In genomic region chr1:41679531-41679930, GRCh38 we compare ENCODE assay signal across 21 cellular contexts.
DNase-seq lines count a peak whose midpoint lies in the region; ATAC-seq and TF ChIP-seq lines count a peak whose summit lies in the region.
"Had no signal": no experiment of that assay in that cellular context is flagged by ENCODE, and none has a peak within 500 bp of the region (broad histone marks: within the 10 kb centered on the region; RNA-seq: fewer than 3 reads in every experiment).

No MANE protein-coding gene starts in this region.

- no peaks in the 10 kb centered on the region for H3K9me3 Mint-ChIP-seq in T-helper 2 cell treated with Interferon-gamma antibody and Interleukin-4, amounts not matched to agents 5 μg/mL and 100 μg/mL, for 36 hours
- H3K9me3 Mint-ChIP-seq: activated naive CD4-positive, alpha-beta T cell treated with anti-CD3 and anti-CD28 coated beads, Interleukin-2, amount 50 U/mL, for 72 hours; activated T-cell treated with anti-CD3 and anti-CD28 coated beads, Interleukin-2, amount 50 U/mL, for 72 hours; memory B cell had no signal

- H3K9me3 ChIP-seq in Loucy (ENCODE audit: insufficient read depth, low read depth, low read length): no peaks in the 10 kb centered on the region
- H3K9me3 ChIP-seq: thyroid gland had no signal

- TF ChIP-seq POLR2A in GM18505 (IDR thresholded peaks at IDR 0.05; ENCODE audit: borderline replicate concordance, extremely low read depth, insufficient read depth, insufficient read length): no peak

- no peaks in the 10 kb centered on the region for H3K79me2 ChIP-seq in Loucy (ENCODE audit: insufficient read depth, low read length)

- peaks cover 90% of the 10 kb centered on the region for H3K4me1 Mint-ChIP-seq in T-helper 2 cell treated with Interferon-gamma antibody and Interleukin-4, amounts not matched to agents 5 μg/mL and 100 μg/mL, for 36 hours (ENCODE audit: low read depth)

- no peaks in the 10 kb centered on the region for H3K36me3 ChIP-seq in Loucy (ENCODE audit: insufficient read depth, low read length)
- H3K36me3 ChIP-seq: thyroid gland had no signal

- no peaks in the 10 kb centered on the region for H3K9me2 ChIP-seq in Loucy (replicated peaks; ENCODE audit: low read depth, low read length)

- H3K27ac ChIP-seq in epithelial cell of prostate (no peak overlapping the region), skin epidermis (peak overlapping the region in 15 of 21 experiments; percentile 4 to 77 (median 33))
- H3K27ac ChIP-seq: thyroid gland had no signal

- H3K4me1 ChIP-seq in Loucy (ENCODE audit: insufficient read depth, low read length, poor library complexity, severe bottlenecking): peaks cover 55% of the 10 kb centered on the region

- peak overlapping the region; percentile 77 for H3K4me3 Mint-ChIP-seq in T-helper 2 cell treated with Interferon-gamma antibody and Interleukin-4, amounts not matched to agents 5 μg/mL and 100 μg/mL, for 36 hours
- H3K4me3 Mint-ChIP-seq: B cell, memory B cell had no signal

- no peak for TF ChIP-seq CTCF in Loucy (conservative IDR thresholded peaks at IDR 0.05; ENCODE audit: low read length)

- no peaks in the 10 kb centered on the region for H3K27me3 Mint-ChIP-seq in T-helper 2 cell treated with Interferon-gamma antibody and Interleukin-4, amounts not matched to agents 5 μg/mL and 100 μg/mL, for 36 hours (ENCODE audit: low read depth)
- H3K27me3 Mint-ChIP-seq: B cell, memory B cell had no signal

- H2AFZ ChIP-seq in Loucy (ENCODE audit: low read length): no peak overlapping the region

- H3F3A ChIP-seq in Loucy (ENCODE audit: low read depth): no peaks in the 10 kb centered on the region

- no peaks in the 10 kb centered on the region for H3K27me3 ChIP-seq in Loucy (ENCODE audit: insufficient read depth, low read length, poor library complexity, severe bottlenecking)
- H3K27me3 ChIP-seq: thyroid gland had no signal

- H4K20me1 ChIP-seq in Loucy (ENCODE audit: insufficient read depth, low read length, poor library complexity, severe bottlenecking): no peaks in the 10 kb centered on the region

- DNase-seq in T-helper 2 cell treated with Interferon-gamma antibody and Interleukin-4, amounts not matched to agents 5 μg/mL and 100 μg/mL, for 36 hours (ENCODE audit: low spot score): no peak
- DNase-seq in T-helper 2 cell: no peak
- peak; percentile 14 for DNase-seq in epithelial cell of prostate (ENCODE audit: low read depth, low spot score)
- DNase-seq: activated T-cell treated with anti-CD3 and anti-CD28 coated beads, Interleukin-2, amount 50 U/mL, for 72 hours; COR-L47; effector memory CD4-positive, alpha-beta T cell; left cardiac atrium; NCI-H1417; NCI-H510A; stimulated activated CD4-positive, alpha-beta T cell treated with anti-CD3 and anti-CD28 coated beads, Interleukin-2, amount 100 ng/mL, for 48 hours; stimulated activated naive CD8-positive, alpha-beta T cell treated with anti-CD3 and anti-CD28 coated beads, Interleukin-15, Interleukin-2, amounts not matched to agents 100 U/mL and 50 U/mL, for 24 hours; thyroid gland had no signal

- no peak overlapping the region for H3K4me2 ChIP-seq in Loucy (ENCODE audit: low read depth, low read length, poor library complexity, severe bottlenecking)

- H3K9ac ChIP-seq in Loucy (ENCODE audit: low read depth, low read length, poor library complexity, severe bottlenecking): peak overlapping the region; percentile 3

- no peak overlapping the region for H3K4me3 ChIP-seq in Loucy (ENCODE audit: low read length, poor library complexity, severe bottlenecking)
- H3K4me3 ChIP-seq in skin epidermis: no peak overlapping the region
- H3K4me3 ChIP-seq: smooth muscle cell, thyroid gland had no signal

- peaks cover 2% of the 10 kb centered on the region for H3K36me3 Mint-ChIP-seq in T-helper 2 cell treated with Interferon-gamma antibody and Interleukin-4, amounts not matched to agents 5 μg/mL and 100 μg/mL, for 36 hours (ENCODE audit: low read depth)
- H3K36me3 Mint-ChIP-seq: activated naive CD4-positive, alpha-beta T cell treated with anti-CD3 and anti-CD28 coated beads, Interleukin-2, amount 50 U/mL, for 72 hours; memory B cell had no signal

- H3K27ac Mint-ChIP-seq in T-helper 2 cell treated with Interferon-gamma antibody and Interleukin-4, amounts not matched to agents 5 μg/mL and 100 μg/mL, for 36 hours: no peak overlapping the region
- H3K27ac Mint-ChIP-seq: activated T-cell treated with anti-CD3 and anti-CD28 coated beads, Interleukin-2, amount 50 U/mL, for 72 hours; B cell; memory B cell had no signal

- ATAC-seq in GM18505 (IDR thresholded peaks at IDR 0.05; ENCODE audit: unreplicated experiment) (no peak), GM19397 (IDR thresholded peaks at IDR 0.05; ENCODE audit: unreplicated experiment) (no peak), HG02981 (IDR thresholded peaks at IDR 0.05; ENCODE audit: unreplicated experiment) (no peak)
- ATAC-seq: activated naive CD4-positive, alpha-beta T cell treated with anti-CD3 and anti-CD28 coated beads, Interleukin-2, amount 50 U/mL, for 72 hours; activated T-cell treated with anti-CD3 and anti-CD28 coated beads, Interleukin-2, amount 50 U/mL, for 72 hours; left cardiac atrium; stimulated activated naive CD8-positive, alpha-beta T cell treated with anti-CD3 and anti-CD28 coated beads, Interleukin-15, Interleukin-2, amounts not matched to agents 100 U/mL and 50 U/mL, for 24 hours had no signal
